ENCODE assay signal across 12 cellular contexts in genomic region chr1:151325231-151325630, GRCh38. TPM values are rescaled to one million over a fixed set of nuclear protein-coding genes. Genes with fewer than 3 reads are reported as not detected.
DNase-seq lines count a peak whose midpoint lies in the region; ATAC-seq and TF ChIP-seq lines count a peak whose summit lies in the region.
"Had no signal": no experiment of that assay in that cellular context is flagged by ENCODE, and none has a peak within 500 bp of the region (broad histone marks: within the 10 kb centered on the region; RNA-seq: fewer than 3 reads in every experiment).

No MANE protein-coding gene starts in this region.

- H3K9ac ChIP-seq in PC-3 (ENCODE audit: low read length), result peak overlapping the region; percentile 92
- H3K9ac ChIP-seq in endocrine pancreas (ENCODE audit: control insufficient read depth, insufficient read depth, low read length), result no peak overlapping the region

- H3K27me3 Mint-ChIP-seq in T-helper 1 cell treated with Interleukin-12 subunit alpha and Interleukin-12 subunit beta and Interleukin-4 antibody, amounts not matched to agents 30 μg/mL and 1 μg/mL, for 36 hours (ENCODE audit: low read depth), result no peaks in the 10 kb centered on the region
- no peaks in the 10 kb centered on the region for H3K27me3 Mint-ChIP-seq in progenitor cell of endocrine pancreas

- H3K27me3 ChIP-seq in PC-3 (ENCODE audit: low read length) (no peaks in the 10 kb centered on the region), endocrine pancreas (ENCODE audit: control insufficient read depth, insufficient read depth, low read length) (no peaks in the 10 kb centered on the region)

- H3K4me3 Mint-ChIP-seq in T-helper 1 cell treated with Interleukin-12 subunit alpha and Interleukin-12 subunit beta and Interleukin-4 antibody, amounts not matched to agents 30 μg/mL and 1 μg/mL, for 36 hours, result peak overlapping the region; percentile 98
- H3K4me3 Mint-ChIP-seq in progenitor cell of endocrine pancreas (ENCODE audit: low read depth), result peak overlapping the region; percentile 47

- H3K27ac ChIP-seq in PC-3 (ENCODE audit: low read length), result peak overlapping the region; percentile 85

- intact Hi-C loops in PC-3 (cut with micrococcal nuclease), result loop anchor here (5.0 kb wide), 1 partner anchor 128 kb away; the partner anchor contains the start of gene PIP5K1A

- H3K27ac Mint-ChIP-seq in T-helper 1 cell treated with Interleukin-12 subunit alpha and Interleukin-12 subunit beta and Interleukin-4 antibody, amounts not matched to agents 30 μg/mL and 1 μg/mL, for 36 hours, result no peak overlapping the region
- H3K27ac Mint-ChIP-seq in progenitor cell of endocrine pancreas, result peak overlapping the region; percentile 74

- H3F3A ChIP-seq in PC-3 (ENCODE audit: low read length, unreplicated experiment), result no peaks in the 10 kb centered on the region

- no peaks in the 10 kb centered on the region for H3K9me3 Mint-ChIP-seq in T-helper 1 cell treated with Interleukin-12 subunit alpha and Interleukin-12 subunit beta and Interleukin-4 antibody, amounts not matched to agents 30 μg/mL and 1 μg/mL, for 36 hours
- H3K9me3 Mint-ChIP-seq in progenitor cell of endocrine pancreas (ENCODE audit: low read depth), result no peaks in the 10 kb centered on the region

- H3K4me3 ChIP-seq in PC-3 (ENCODE audit: low read length), result peak overlapping the region; percentile 72
- H3K4me3 ChIP-seq in endocrine pancreas (ENCODE audit: control insufficient read depth, insufficient read depth, low read length), result peak overlapping the region; percentile 96

- peaks cover 65% of the 10 kb centered on the region for H3K79me2 ChIP-seq in PC-3 (ENCODE audit: low read length)

- TF ChIP-seq CTCF in PC-3 (conservative IDR thresholded peaks at IDR 0.05; ENCODE audit: low read depth, low read length) (no peak), progenitor cell of endocrine pancreas (IDR thresholded peaks at IDR 0.05; ENCODE audit: unreplicated experiment) (no peak)

- POLR2A ChIA-PET in PC-3 (lab: Charles Lee; ENCODE audit: unreplicated experiment), result interaction anchor here (0.6 kb wide), 3 partner anchors 12 to 628 kb away, joined by 3 to 7 read pairs (median 4); partner anchors contain the start of gene GOLPH3L

- no peaks in the 10 kb centered on the region for H3K9me3 ChIP-seq in PC-3 (ENCODE audit: low read length)
- no peaks in the 10 kb centered on the region for H3K9me3 ChIP-seq in endocrine pancreas (ENCODE audit: control insufficient read depth, low read length)

- H3K36me3 ChIP-seq in PC-3 (ENCODE audit: low read depth, low read length), result peaks cover 20% of the 10 kb centered on the region
- no peaks in the 10 kb centered on the region for H3K36me3 ChIP-seq in endocrine pancreas (ENCODE audit: control insufficient read depth, insufficient read depth, low read length)

- peaks cover 37% of the 10 kb centered on the region for H3K36me3 Mint-ChIP-seq in T-helper 1 cell treated with Interleukin-12 subunit alpha and Interleukin-12 subunit beta and Interleukin-4 antibody, amounts not matched to agents 30 μg/mL and 1 μg/mL, for 36 hours (ENCODE audit: low read depth)
- peaks cover 11% of the 10 kb centered on the region for H3K36me3 Mint-ChIP-seq in progenitor cell of endocrine pancreas (ENCODE audit: insufficient read depth)

- BruUV-seq in PC-3 (replicated peaks; lab: Mats Ljungman, UMichigan), result no TSS peak

- H3K9me2 ChIP-seq in PC-3 (replicated peaks; ENCODE audit: low read length), result no peaks in the 10 kb centered on the region

- H4K20me1 ChIP-seq in PC-3 (ENCODE audit: low read length), result peaks cover 3% of the 10 kb centered on the region; the same call in 1 of the 2 replicates

- H2AFZ ChIP-seq in PC-3 (ENCODE audit: low read length), result no peak overlapping the region

- H3K4me1 ChIP-seq in PC-3 (ENCODE audit: insufficient read depth, low read length) (peaks cover 37% of the 10 kb centered on the region), endocrine pancreas (ENCODE audit: control insufficient read depth, insufficient read depth, low read length) (peaks cover 5% of the 10 kb centered on the region)

- peak overlapping the region; percentile 98 for H3K4me2 ChIP-seq in PC-3 (ENCODE audit: low read length)

- CTCF ChIA-PET in PC-3 (lab: Charles Lee), result interaction anchor here (0.6 to 4.2 kb wide), 4 partner anchors 14 to 58 kb away, joined by 4 to 35 read pairs (median 5); no protein-coding TSS in a partner anchor

- DNase-seq in T-helper 1 cell (no peak), PC-3 (no peak), progenitor cell of endocrine pancreas (ENCODE audit: low spot score, unreplicated experiment) (no peak), occipital lobe (lab: John Stamatoyannopoulos, UW) (no peak)
- DNase-seq: 8988T; activated CD4-positive, alpha-beta T cell treated with anti-CD3 and anti-CD28 coated beads for 4 hours; H7; NCI-H1694 had no signal

- no peak for ATAC-seq in PC-3
- ATAC-seq in GM18517 (IDR thresholded peaks at IDR 0.05; ENCODE audit: unreplicated experiment), result no peak
- no peak for ATAC-seq in HG03460 (IDR thresholded peaks at IDR 0.05; ENCODE audit: unreplicated experiment)

- H3K4me1 Mint-ChIP-seq in T-helper 1 cell treated with Interleukin-12 subunit alpha and Interleukin-12 subunit beta and Interleukin-4 antibody, amounts not matched to agents 30 μg/mL and 1 μg/mL, for 36 hours (ENCODE audit: low read depth), result peaks cover 33% of the 10 kb centered on the region
- H3K4me1 Mint-ChIP-seq in progenitor cell of endocrine pancreas (ENCODE audit: low read depth), result peaks cover 18% of the 10 kb centered on the region

RNA-seq across cellular contexts. Expression of gene PI4KB, which starts 2.0 kb away (rescaled TPM):
- total RNA-seq in PC-3 (2014; rRNA removed) (75.6 and 99.5 TPM in 2 replicates), progenitor cell of endocrine pancreas (52.1 and 55.1 TPM in 2 replicates), occipital lobe (26.4 TPM)

RNA-seq across cellular contexts. Expression of gene RFX5, which starts 21.8 kb away (rescaled TPM):
- total RNA-seq in PC-3 (2014; rRNA removed), result 34.1 and 41.0 TPM in 2 replicates
- 96.0 and 97.5 TPM in 2 replicates for total RNA-seq in progenitor cell of endocrine pancreas
- 25.0 TPM for total RNA-seq in occipital lobe

RNA-seq across cellular contexts. Expression of gene ZNF687, which starts 43.1 kb away (rescaled TPM):
- total RNA-seq in PC-3 (2014; rRNA removed) (24.6 and 30.3 TPM in 2 replicates), progenitor cell of endocrine pancreas (43.0 and 45.0 TPM in 2 replicates), occipital lobe (6.9 TPM)

RNA-seq across cellular contexts. Expression of gene SELENBP1, which starts 47.3 kb away (rescaled TPM):
- 29.8 and 73.5 TPM in 2 replicates for total RNA-seq in PC-3 (2014; rRNA removed)
- 56.2 and 57.0 TPM in 2 replicates for total RNA-seq in progenitor cell of endocrine pancreas
- 9.2 TPM for total RNA-seq in occipital lobe
